ENCODE assay signal across 8 cellular contexts in genomic region chr21:21232320-21232719, GRCh38.
DNase-seq lines count a peak whose midpoint lies in the region; ATAC-seq, FAIRE-seq and TF ChIP-seq lines count a peak whose summit lies in the region.

No MANE protein-coding gene starts in this region.

- no peaks in the 10 kb centered on the region for H3K36me3 ChIP-seq in SK-N-MC (ENCODE audit: insufficient read depth, low read length)

- no peaks in the 10 kb centered on the region for H3K4me1 Mint-ChIP-seq in glutamatergic neuron (ENCODE audit: low read depth, unreplicated experiment)
- no peaks in the 10 kb centered on the region for H3K4me1 Mint-ChIP-seq in activated T-cell treated with anti-CD3 and anti-CD28 coated beads, Interleukin-2, amount 50 U/mL, for 72 hours (ENCODE audit: low read depth)

- no peak for FAIRE-seq in HTR-8/SVneo (lab: Jason Lieb, UNC)

- peak; percentile 70 for TF ChIP-seq CTCF in AG04450 (IDR thresholded peaks at IDR 0.05; ENCODE audit: low read depth, low read length)
- TF ChIP-seq CTCF in glutamatergic neuron (IDR thresholded peaks at IDR 0.05; ENCODE audit: partially characterized antibody, unreplicated experiment): peak; percentile 37

- H3K9ac ChIP-seq in SK-N-MC (ENCODE audit: insufficient read length): no peak overlapping the region

- CTCF ChIA-PET in AG04450 (lab: Charles Lee): interaction anchor here (0.7 to 3.2 kb wide), 15 partner anchors 10 to 1559 kb away, joined by 3 to 27 read pairs (median 4); no protein-coding TSS in a partner anchor

- POLR2A ChIA-PET in AG04450 (lab: Yijun Ruan, JAX): interaction anchor here (1.0 kb wide), 1 partner anchor 689 kb away, joined by 3 read pairs; no protein-coding TSS in a partner anchor

- H3K9me3 ChIP-seq in AG04450 (ENCODE audit: control insufficient read depth, insufficient read depth, low read length) (no peaks in the 10 kb centered on the region), SK-N-MC (ENCODE audit: low read depth, low read length) (no peaks in the 10 kb centered on the region)

- H3K27me3 ChIP-seq in AG04450 (ENCODE audit: control insufficient read depth, insufficient read depth, low read length): no peaks in the 10 kb centered on the region

- H3K27ac ChIP-seq in AG04450 (ENCODE audit: low read depth, low read length) (no peak overlapping the region), SK-N-MC (peak overlapping the region; percentile 65)

- H3K27me3 Mint-ChIP-seq in glutamatergic neuron (ENCODE audit: unreplicated experiment): no peaks in the 10 kb centered on the region
- no peaks in the 10 kb centered on the region for H3K27me3 Mint-ChIP-seq in activated T-cell treated with anti-CD3 and anti-CD28 coated beads, Interleukin-2, amount 50 U/mL, for 72 hours (ENCODE audit: low read depth)

- DNase-seq in AG04450 (ENCODE audit: low read depth, low spot score) (peak; percentile 29), HTR-8/SVneo (ENCODE audit: insufficient read length, low spot score) (peak; percentile 11), SK-N-MC (ENCODE audit: low read depth, low spot score) (peak; percentile 56), glutamatergic neuron (no peak), 8988T (no peak), cerebellum (ENCODE audit: low spot score) (no peak)
- DNase-seq in activated T-cell treated with anti-CD3 and anti-CD28 coated beads, Interleukin-2, amount 50 U/mL, for 72 hours: no peak

- H3K27ac Mint-ChIP-seq in glutamatergic neuron (ENCODE audit: unreplicated experiment): no peak overlapping the region
- no peak overlapping the region for H3K27ac Mint-ChIP-seq in activated T-cell treated with anti-CD3 and anti-CD28 coated beads, Interleukin-2, amount 50 U/mL, for 72 hours

- H3K36me3 Mint-ChIP-seq in glutamatergic neuron (ENCODE audit: unreplicated experiment): no peaks in the 10 kb centered on the region
- no peaks in the 10 kb centered on the region for H3K36me3 Mint-ChIP-seq in activated T-cell treated with anti-CD3 and anti-CD28 coated beads, Interleukin-2, amount 50 U/mL, for 72 hours (ENCODE audit: insufficient read depth in 2 of 2)

- no peaks in the 10 kb centered on the region for H3K9me3 Mint-ChIP-seq in glutamatergic neuron (ENCODE audit: unreplicated experiment)
- H3K9me3 Mint-ChIP-seq in activated T-cell treated with anti-CD3 and anti-CD28 coated beads, Interleukin-2, amount 50 U/mL, for 72 hours: no peaks in the 10 kb centered on the region

- no peak for ATAC-seq in GM19455 (IDR thresholded peaks at IDR 0.05; ENCODE audit: unreplicated experiment)
- ATAC-seq in activated T-cell treated with anti-CD3 and anti-CD28 coated beads, Interleukin-2, amount 50 U/mL, for 72 hours (replicated peaks in 1 of 2): no peak

- H3K4me3 ChIP-seq in AG04450 (ENCODE audit: low read depth, low read length) (no peak overlapping the region), SK-N-MC (no peak overlapping the region)

- H3K4me3 Mint-ChIP-seq in glutamatergic neuron (ENCODE audit: unreplicated experiment): no peak overlapping the region
- no peak overlapping the region for H3K4me3 Mint-ChIP-seq in activated T-cell treated with anti-CD3 and anti-CD28 coated beads, Interleukin-2, amount 50 U/mL, for 72 hours

Comparison
In these comparisons a context has a peak if more than half of its experiments do, and no peak if none do; other contexts are left out.
1. DNase-seq: peak in AG04450 (single experiment), HTR-8/SVneo (single experiment) and SK-N-MC (single experiment); none in glutamatergic neuron (single experiment), 8988T (single experiment), activated T-cell treated with anti-CD3 and anti-CD28 coated beads, Interleukin-2, amount 50 U/mL, for 72 hours (0 of 2) and cerebellum (single experiment).